Comparison of ENCODE assay signal across 16 cellular contexts in the genomic region with DNA sequence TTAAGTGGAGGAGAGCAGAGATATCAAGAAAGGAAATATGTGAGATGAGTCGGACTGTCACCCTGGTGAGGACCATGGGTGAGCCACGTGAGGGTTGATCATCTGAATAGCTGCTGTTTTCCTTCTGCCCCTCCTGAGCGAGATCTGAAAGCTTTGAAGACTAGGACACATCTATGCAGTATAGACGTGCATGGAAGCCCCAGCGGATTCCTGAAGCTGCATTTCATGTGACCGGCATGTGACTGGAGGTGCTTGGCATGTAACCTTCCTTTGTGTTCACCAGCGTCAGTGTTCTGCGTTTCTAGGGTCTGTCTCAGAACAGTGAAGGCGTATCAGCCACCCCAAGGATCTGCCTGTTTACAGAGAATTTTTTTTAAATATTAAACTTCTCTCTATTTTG.
DNase-seq lines count a peak whose midpoint lies in the region; ATAC-seq and TF ChIP-seq lines count a peak whose summit lies in the region.
"Had no signal": no experiment of that assay in that cellular context is flagged by ENCODE, and none has a peak within 500 bp of the region (broad histone marks: within the 10 kb centered on the region; RNA-seq: fewer than 3 reads in every experiment).

No MANE protein-coding gene starts in this region.

- H3K36me3 Mint-ChIP-seq in Caco-2 (ENCODE audit: insufficient read depth, unreplicated experiment) = peaks cover 63% of the 10 kb centered on the region
- peaks cover 5% of the 10 kb centered on the region for H3K36me3 Mint-ChIP-seq in endothelial cell (ENCODE audit: low read depth, unreplicated experiment)

- H3K4me1 ChIP-seq in Caco-2 (peaks cover 7% of the 10 kb centered on the region; the same call in 1 of the 2 replicates), KMS-11 (ENCODE audit: low read depth, poor library complexity, severe bottlenecking) (peaks cover 83% of the 10 kb centered on the region), left ventricle myocardium inferior (peaks cover 49% of the 10 kb centered on the region), psoas muscle (peaks cover 30% of the 10 kb centered on the region)

- H3K9ac ChIP-seq in KMS-11 = peak overlapping the region; percentile 41; the same call in 1 of the 2 replicates

- POLR2A ChIA-PET in Caco-2 (lab: Charles Lee) = no interaction called here

- H3K4me3 ChIP-seq in Caco-2 (ENCODE audit: low read depth, low read length) = no peak overlapping the region
- H3K4me3 ChIP-seq in KMS-11 (IDR thresholded peaks at IDR 0.05; ENCODE audit: insufficient read depth, low read depth, low read length) = no peak overlapping the region
- no peak overlapping the region for H3K4me3 ChIP-seq in left ventricle myocardium inferior
- no peak overlapping the region for H3K4me3 ChIP-seq in psoas muscle

- H3K9me3 ChIP-seq in Caco-2 (no peaks in the 10 kb centered on the region), left ventricle myocardium inferior (replicated peaks) (no peaks in the 10 kb centered on the region), psoas muscle (no peaks in the 10 kb centered on the region)

- no peak overlapping the region for H2AFZ ChIP-seq in KMS-11 (ENCODE audit: low read depth)

- peak; percentile 10 to 44 (median 26) for ATAC-seq in psoas muscle

- H3K4me3 Mint-ChIP-seq in Caco-2 (ENCODE audit: unreplicated experiment) = no peak overlapping the region
- no peak overlapping the region for H3K4me3 Mint-ChIP-seq in endothelial cell (ENCODE audit: unreplicated experiment)

- H3K4me1 Mint-ChIP-seq in Caco-2 (ENCODE audit: low read depth, unreplicated experiment) (peaks cover 5% of the 10 kb centered on the region), endothelial cell (ENCODE audit: unreplicated experiment) (no peaks in the 10 kb centered on the region)

- peaks cover 89% of the 10 kb centered on the region for H3K79me2 ChIP-seq in KMS-11 (ENCODE audit: insufficient read depth, low read depth)

- intact Hi-C loops in Caco-2 (cut with micrococcal nuclease; ENCODE audit: unreplicated experiment) (loop anchor here (5.0 kb wide), 1 partner anchor 89 kb away; no protein-coding TSS in a partner anchor), left ventricle myocardium inferior (cut with micrococcal nuclease) (no loop called here), psoas muscle (cut with DNase I) (no loop called here)

- WGBS in psoas muscle, 3 donors = 76 to 84% (median 82%) methylated on average over 9 of the region's 9 CpGs

- no peak for DNase-seq in Caco-2
- DNase-seq in left ventricle myocardium inferior = no peak
- no peak for DNase-seq in psoas muscle
- no peak for DNase-seq in HUDEP-2 (lab: John Stamatoyannopoulos, UW; ENCODE audit: unreplicated experiment in 76 of 76)
- no peak for DNase-seq in NCI-H2107 treated with DMSO at 0.1 percent for 48 hours (lab: John Stamatoyannopoulos, UW; ENCODE audit: unreplicated experiment)
- DNase-seq in endothelial cell (ENCODE audit: low spot score) = no peak
- DNase-seq: AML-193, DMS79 treated with DMSO at 0.1 percent for 48 hours, KBM-7, NCI-H187 treated with DMSO at 0.1 percent for 48 hours, NCI-H226, NCI-H524, NCI-H82, SIG-M5 had no signal

- peak overlapping the region; percentile 95 for H3K4me2 ChIP-seq in KMS-11

- H3K27me3 ChIP-seq in Caco-2 (replicated peaks; ENCODE audit: control insufficient read depth, insufficient read depth, low read length) = no peaks in the 10 kb centered on the region
- H3K27me3 ChIP-seq in KMS-11 (ENCODE audit: insufficient read depth, low read depth) = no peaks in the 10 kb centered on the region
- H3K27me3 ChIP-seq in left ventricle myocardium inferior (ENCODE audit: low read depth) = no peaks in the 10 kb centered on the region
- no peaks in the 10 kb centered on the region for H3K27me3 ChIP-seq in psoas muscle (ENCODE audit: insufficient read depth in 3 of 3, low read length in 2 of 3)

- H3K27ac ChIP-seq in KMS-11 = peak overlapping the region; percentile 84
- H3K27ac ChIP-seq in left ventricle myocardium inferior (replicated peaks) = peak overlapping the region; percentile 83
- peak overlapping the region; percentile 14 for H3K27ac ChIP-seq in psoas muscle
- H3K27ac ChIP-seq: C4-2B had no signal

- CTCF ChIA-PET in Caco-2 (lab: Charles Lee) = no interaction called here

- H3K36me3 ChIP-seq in Caco-2 (ENCODE audit: control insufficient read depth, insufficient read depth, low read length) = peaks cover 3% of the 10 kb centered on the region; the same call in 1 of the 2 replicates
- H3K36me3 ChIP-seq in KMS-11 (ENCODE audit: insufficient read depth) = no peaks in the 10 kb centered on the region
- H3K36me3 ChIP-seq in left ventricle myocardium inferior = no peaks in the 10 kb centered on the region
- H3K36me3 ChIP-seq in psoas muscle (ENCODE audit: insufficient read depth in 1 of 2, low read depth in 1 of 2) = no peaks in the 10 kb centered on the region

- BruUV-seq in Caco-2 (replicated peaks; lab: Mats Ljungman, UMichigan) = no TSS peak

- H3K27me3 Mint-ChIP-seq in Caco-2 (ENCODE audit: insufficient read depth, unreplicated experiment) = no peaks in the 10 kb centered on the region
- H3K27me3 Mint-ChIP-seq in endothelial cell (ENCODE audit: unreplicated experiment) = peaks cover 1% of the 10 kb centered on the region

- TF ChIP-seq CTCF in Caco-2 (IDR thresholded peaks at IDR 0.05; ENCODE audit: insufficient read depth in 1 of 2, low read depth in 1 of 2, low read length in 1 of 2, severe bottlenecking in 1 of 2, unreplicated experiment in 1 of 2) (no peak), KMS-11 (conservative IDR thresholded peaks at IDR 0.05; ENCODE audit: low read depth, low read length) (no peak), left ventricle myocardium inferior (IDR thresholded peaks at IDR 0.05; ENCODE audit: borderline replicate concordance) (no peak), psoas muscle (IDR thresholded peaks at IDR 0.05) (no peak), endothelial cell (IDR thresholded peaks at IDR 0.05; ENCODE audit: unreplicated experiment) (no peak)

- H3K9me3 Mint-ChIP-seq in Caco-2 (ENCODE audit: unreplicated experiment) = peaks cover 9% of the 10 kb centered on the region
- H3K9me3 Mint-ChIP-seq in endothelial cell (ENCODE audit: unreplicated experiment) = no peaks in the 10 kb centered on the region

- H3K27ac Mint-ChIP-seq in Caco-2 (ENCODE audit: unreplicated experiment) (peak overlapping the region; percentile 32), endothelial cell (ENCODE audit: unreplicated experiment) (no peak overlapping the region)

- no peaks in the 10 kb centered on the region for H4K20me1 ChIP-seq in KMS-11 (ENCODE audit: insufficient read depth)

Comparison
In these comparisons a context has a peak if more than half of its experiments do, and no peak if none do; other contexts are left out.
1. H3K27ac ChIP-seq: peak in every context shown above with its lines; median percentile 84 in KMS-11; 83 in left ventricle myocardium inferior; 14 in psoas muscle.